In genomic region chr2:25787020-25787419, GRCh38 we compare ENCODE assay signal across 1 cellular context.
TF ChIP-seq lines count a peak whose summit lies in the region.

No MANE protein-coding gene starts in this region.

TF ChIP-seq in GM23338, 12 proteins besides CTCF, POLR2A, EP300 and RAD21:
- no peak for TF ChIP-seq ZNF462 (CRISPR knock-in tag; IDR thresholded peaks at IDR 0.05)
- TF ChIP-seq POLR2AphosphoS5 (IDR thresholded peaks at IDR 0.05; ENCODE audit: low read depth): no peak
- TF ChIP-seq ZNF114 (CRISPR knock-in tag; IDR thresholded peaks at IDR 0.05): no peak
- no peak for TF ChIP-seq CREB1 (CRISPR knock-in tag; IDR thresholded peaks at IDR 0.05; ENCODE audit: low read depth)
- no peak for TF ChIP-seq ETS1 (IDR thresholded peaks at IDR 0.05)
- TF ChIP-seq, protein P1, sequence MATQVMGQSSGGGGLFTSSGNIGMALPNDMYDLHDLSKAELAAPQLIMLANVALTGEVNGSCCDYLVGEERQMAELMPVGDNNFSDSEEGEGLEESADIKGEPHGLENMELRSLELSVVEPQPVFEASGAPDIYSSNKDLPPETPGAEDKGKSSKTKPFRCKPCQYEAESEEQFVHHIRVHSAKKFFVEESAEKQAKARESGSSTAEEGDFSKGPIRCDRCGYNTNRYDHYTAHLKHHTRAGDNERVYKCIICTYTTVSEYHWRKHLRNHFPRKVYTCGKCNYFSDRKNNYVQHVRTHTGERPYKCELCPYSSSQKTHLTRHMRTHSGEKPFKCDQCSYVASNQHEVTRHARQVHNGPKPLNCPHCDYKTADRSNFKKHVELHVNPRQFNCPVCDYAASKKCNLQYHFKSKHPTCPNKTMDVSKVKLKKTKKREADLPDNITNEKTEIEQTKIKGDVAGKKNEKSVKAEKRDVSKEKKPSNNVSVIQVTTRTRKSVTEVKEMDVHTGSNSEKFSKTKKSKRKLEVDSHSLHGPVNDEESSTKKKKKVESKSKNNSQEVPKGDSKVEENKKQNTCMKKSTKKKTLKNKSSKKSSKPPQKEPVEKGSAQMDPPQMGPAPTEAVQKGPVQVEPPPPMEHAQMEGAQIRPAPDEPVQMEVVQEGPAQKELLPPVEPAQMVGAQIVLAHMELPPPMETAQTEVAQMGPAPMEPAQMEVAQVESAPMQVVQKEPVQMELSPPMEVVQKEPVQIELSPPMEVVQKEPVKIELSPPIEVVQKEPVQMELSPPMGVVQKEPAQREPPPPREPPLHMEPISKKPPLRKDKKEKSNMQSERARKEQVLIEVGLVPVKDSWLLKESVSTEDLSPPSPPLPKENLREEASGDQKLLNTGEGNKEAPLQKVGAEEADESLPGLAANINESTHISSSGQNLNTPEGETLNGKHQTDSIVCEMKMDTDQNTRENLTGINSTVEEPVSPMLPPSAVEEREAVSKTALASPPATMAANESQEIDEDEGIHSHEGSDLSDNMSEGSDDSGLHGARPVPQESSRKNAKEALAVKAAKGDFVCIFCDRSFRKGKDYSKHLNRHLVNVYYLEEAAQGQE (IDR thresholded peaks at IDR 0.05; ENCODE audit: unreplicated experiment): no peak
- TF ChIP-seq EZH2 (IDR thresholded peaks at IDR 0.05; ENCODE audit: low read depth, unreplicated experiment): no peak
- no peak for TF ChIP-seq EZH2phosphoT487 (IDR thresholded peaks at IDR 0.05; ENCODE audit: unreplicated experiment)
- no peak for TF ChIP-seq STAT1 (IDR thresholded peaks at IDR 0.05; ENCODE audit: unreplicated experiment)
- TF ChIP-seq NANOG (IDR thresholded peaks at IDR 0.05; ENCODE audit: borderline replicate concordance): no peak
- TF ChIP-seq ZNF331 (CRISPR knock-in tag; IDR thresholded peaks at IDR 0.05; ENCODE audit: low read depth): no peak
- TF ChIP-seq JUNB (IDR thresholded peaks at IDR 0.05; ENCODE audit: unreplicated experiment): no peak
TF ChIP-seq in GM23338: peak in this region for 0.
